Comparison of ENCODE assay signal across 16 cellular contexts in the genomic region with DNA sequence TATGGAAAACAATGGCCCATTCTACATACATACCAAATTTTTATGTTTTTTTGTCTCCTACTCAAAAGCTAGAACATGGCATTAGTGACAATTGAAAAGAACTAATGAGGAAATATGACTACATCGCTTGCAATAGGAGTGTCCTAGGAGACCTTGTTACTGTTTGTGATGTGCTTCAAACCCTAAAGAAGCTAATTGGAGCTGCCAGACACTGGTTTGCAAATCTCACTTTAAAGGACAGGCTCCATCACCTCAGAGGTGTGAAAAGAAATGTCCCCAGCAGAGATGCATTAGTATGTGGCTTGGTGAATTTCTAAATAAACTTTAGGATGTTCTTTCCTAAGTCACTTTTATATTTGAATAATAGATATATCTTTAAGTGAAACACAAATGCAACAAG.
DNase-seq lines count a peak whose midpoint lies in the region; ATAC-seq and TF ChIP-seq lines count a peak whose summit lies in the region.
"Had no signal": no experiment of that assay in that cellular context is flagged by ENCODE, and none has a peak within 500 bp of the region (broad histone marks: within the 10 kb centered on the region; RNA-seq: fewer than 3 reads in every experiment).

No MANE protein-coding gene starts in this region.

- H3K9ac ChIP-seq in mesendoderm (ENCODE audit: low read length) = no peak overlapping the region
- no peak overlapping the region for H3K9ac ChIP-seq in MM.1S (ENCODE audit: low read length)

- H2BK15ac ChIP-seq in mesendoderm (replicated peaks; ENCODE audit: low read depth) = no peak overlapping the region

- no peak overlapping the region for H2BK120ac ChIP-seq in mesendoderm (ENCODE audit: low read depth, low read length)

- H3K9me2 ChIP-seq in MM.1S (replicated peaks; ENCODE audit: insufficient read depth, low read length) = no peaks in the 10 kb centered on the region

- H3K79me2 ChIP-seq in mesendoderm (ENCODE audit: control insufficient read depth, insufficient read depth, low read length) (no peaks in the 10 kb centered on the region), MM.1S (ENCODE audit: low read length) (no peaks in the 10 kb centered on the region)

- H3K4me2 ChIP-seq in mesendoderm (ENCODE audit: low read length) (no peak overlapping the region), MM.1S (ENCODE audit: low read depth, low read length) (no peak overlapping the region)
- H3K4me2 ChIP-seq: GM23338 had no signal

- H3K79me1 ChIP-seq in mesendoderm (ENCODE audit: low read length) = no peaks in the 10 kb centered on the region

- H3K4me3 ChIP-seq in mesendoderm (ENCODE audit: low read length) (no peak overlapping the region), MM.1S (ENCODE audit: low read length) (no peak overlapping the region)
- H3K4me3 ChIP-seq: GM23338 had no signal

- no peaks in the 10 kb centered on the region for H4K20me1 ChIP-seq in MM.1S (ENCODE audit: insufficient read depth, low read length)

- no peak overlapping the region for H3K23ac ChIP-seq in mesendoderm (ENCODE audit: low read length)

- H2AFZ ChIP-seq in MM.1S (ENCODE audit: low read length) = no peak overlapping the region
- H2AFZ ChIP-seq: GM23338 had no signal

- no peak overlapping the region for H3K18ac ChIP-seq in mesendoderm (ENCODE audit: low read length)

- ATAC-seq in GM18867 (IDR thresholded peaks at IDR 0.05; ENCODE audit: unreplicated experiment) = peak; percentile 60
- ATAC-seq: GM23338, HepG2 had no signal

- no peak overlapping the region for H4K8ac ChIP-seq in mesendoderm (ENCODE audit: low read depth, low read length)

- H3K36me3 ChIP-seq in mesendoderm (ENCODE audit: control insufficient read depth, insufficient read depth, low read length) (no peaks in the 10 kb centered on the region), MM.1S (replicated peaks; ENCODE audit: insufficient read depth, low read length) (no peaks in the 10 kb centered on the region)

- H3K4ac ChIP-seq in mesendoderm (ENCODE audit: low read depth, low read length) = no peak overlapping the region

- no peak overlapping the region for H3K27ac ChIP-seq in mesendoderm (ENCODE audit: low read depth, low read length)
- H3K27ac ChIP-seq in MM.1S (ENCODE audit: low read length) = no peak overlapping the region

- no peaks in the 10 kb centered on the region for H3K4me1 ChIP-seq in mesendoderm (ENCODE audit: control insufficient read depth, low read depth, low read length)
- H3K4me1 ChIP-seq in MM.1S (ENCODE audit: low read length) = no peaks in the 10 kb centered on the region

- H3F3A ChIP-seq in MM.1S (ENCODE audit: insufficient read depth, low read length) = no peaks in the 10 kb centered on the region

- H3K27me3 ChIP-seq in mesendoderm (ENCODE audit: insufficient read depth, low read length, poor library complexity) = no peaks in the 10 kb centered on the region
- H3K27me3 ChIP-seq in MM.1S (replicated peaks; ENCODE audit: insufficient read depth, low read length) = no peaks in the 10 kb centered on the region

- no peaks in the 10 kb centered on the region for H3K9me3 ChIP-seq in MM.1S (replicated peaks; ENCODE audit: insufficient read depth, low read length)

- no peak overlapping the region for H3K56ac ChIP-seq in mesendoderm (ENCODE audit: low read length)

- no peak for TF ChIP-seq CTCF in MM.1S (IDR thresholded peaks at IDR 0.05; ENCODE audit: low read length)

- DNase-seq in NCI-H82 (lab: John Stamatoyannopoulos, UW) (peak; percentile 47), NCI-H82 treated with DMSO at 0.1 percent for 48 hours (lab: John Stamatoyannopoulos, UW; ENCODE audit: unreplicated experiment) (no peak), NCI-H69 (lab: John Stamatoyannopoulos, UW) (peak; percentile 91), mesendoderm (peak; percentile 80), MM.1S (no peak), T-helper 9 cell (no peak), AG20443 (ENCODE audit: low spot score) (no peak)
- DNase-seq: ACHN; C1 segment of cervical spinal cord; Calu3; CD4-positive, alpha-beta T cell; DMS 273 treated with DMSO at 0.1 percent for 48 hours; H9 had no signal

- no peak overlapping the region for H2BK5ac ChIP-seq in mesendoderm (ENCODE audit: low read length)

- no peak overlapping the region for H4K5ac ChIP-seq in mesendoderm (ENCODE audit: low read length)

- no CpG with 5 or more reads among the region's 1 CpG for whole genome bisulfite sequencing in mesendoderm (ENCODE audit: extremely low coverage, insufficient coverage, low lambda C conversion rate)

- no peak overlapping the region for H2AK5ac ChIP-seq in mesendoderm (ENCODE audit: low read length)

Comparison
In these comparisons a context has a peak if more than half of its experiments do, and no peak if none do; other contexts are left out.
1. DNase-seq: peak in NCI-H82 (single experiment), NCI-H69 (single experiment) and mesendoderm (single experiment); none in NCI-H82 treated with DMSO at 0.1 percent for 48 hours (single experiment), MM.1S (single experiment), T-helper 9 cell (single experiment) and AG20443 (single experiment).